ENCODE assay signal across 24 cellular contexts in the genomic region with DNA sequence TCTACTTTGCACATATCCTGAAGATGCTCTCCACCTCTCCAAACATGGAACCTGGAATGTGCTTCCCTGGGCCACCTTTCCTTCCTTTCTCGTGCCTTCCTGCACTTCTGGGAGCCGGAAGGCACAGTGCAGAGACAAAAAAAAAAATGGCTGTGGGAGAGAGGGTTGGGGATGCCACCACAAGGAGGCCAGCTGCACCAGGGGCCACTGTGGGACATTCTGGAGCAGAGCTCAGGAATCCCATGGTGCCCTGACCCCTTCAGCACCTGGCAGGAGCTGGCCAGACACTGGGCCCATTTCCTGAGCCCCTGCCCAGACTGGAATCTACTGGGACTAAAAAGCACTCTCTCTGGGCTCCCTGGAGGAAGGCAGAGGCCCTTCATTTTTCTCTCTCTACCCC. TPM values are rescaled to one million over a fixed set of nuclear protein-coding genes. Genes with fewer than 3 reads are reported as not detected.
"Had no signal": no experiment of that assay in that cellular context is flagged by ENCODE, and none has a peak within 500 bp of the region (broad histone marks: within the 10 kb centered on the region; RNA-seq: fewer than 3 reads in every experiment).

No MANE protein-coding gene starts in this region.

- H3K27ac Mint-ChIP-seq: activated CD4-positive, alpha-beta memory T cell treated with anti-CD3 and anti-CD28 coated beads for 36 hours; activated CD4-positive, alpha-beta T cell treated with anti-CD3 and anti-CD28 coated beads, Interleukin-2, amount 10 ng/mL, durations not matched to agents 7 days and 5 days; activated naive CD4-positive, alpha-beta T cell treated with anti-CD3 and anti-CD28 coated beads, Interleukin-2, amount 50 U/mL, for 72 hours; activated naive CD8-positive, alpha-beta T cell treated with anti-CD3 and anti-CD28 coated beads, Interleukin-2, amount 50 U/mL, for 24 hours; T-helper 17 cell had no signal

- H3K36me3 ChIP-seq: Peyer's patch had no signal

- H3K9me3 Mint-ChIP-seq: activated CD4-positive, alpha-beta memory T cell treated with anti-CD3 and anti-CD28 coated beads for 36 hours; activated CD4-positive, alpha-beta T cell treated with anti-CD3 and anti-CD28 coated beads, Interleukin-2, amount 10 ng/mL, durations not matched to agents 7 days and 5 days; activated naive CD4-positive, alpha-beta T cell treated with anti-CD3 and anti-CD28 coated beads, Interleukin-2, amount 50 U/mL, for 72 hours; activated naive CD8-positive, alpha-beta T cell treated with anti-CD3 and anti-CD28 coated beads, Interleukin-2, amount 50 U/mL, for 24 hours; activated T-cell treated with anti-CD3 and anti-CD28 coated beads, Interleukin-2, amount 50 U/mL, for 4 hours had no signal

- H3K4me3 ChIP-seq: ascending aorta, body of pancreas, Peyer's patch had no signal

- H3K27me3 ChIP-seq: ascending aorta, body of pancreas, Peyer's patch had no signal

- DNase-seq: activated CD4-positive, alpha-beta memory T cell treated with anti-CD3 and anti-CD28 coated beads for 36 hours; activated CD4-positive, alpha-beta T cell treated with anti-CD3 and anti-CD28 coated beads, Interleukin-2, amount 10 ng/mL, durations not matched to agents 7 days and 5 days; activated CD4-positive, CD25-positive, alpha-beta regulatory T cell; activated CD8-positive, alpha-beta memory T cell treated with anti-CD3 and anti-CD28 coated beads for 24 hours; activated effector memory CD4-positive, alpha-beta T cell treated with anti-CD3 and anti-CD28 coated beads, Interleukin-2, amount 50 U/mL, for 16 hours; activated naive CD4-positive, alpha-beta T cell treated with Interleukin-2 at 50 U/mL for 16 hours; activated naive CD8-positive, alpha-beta T cell treated with anti-CD3 and anti-CD28 coated beads, Interleukin-2, amount 50 U/mL, for 24 hours; activated T-cell treated with anti-CD3 and anti-CD28 coated beads, Interleukin-2, amount 50 U/mL, for 4 hours; amniotic stem cell; central memory CD4-positive, alpha-beta T cell; Kasumi-1; NCI-H1105 treated with DMSO at 0.1 percent for 48 hours; NCI-H1436 treated with DMSO at 0.1 percent for 48 hours; NCI-H187; NCI-H2081; NCI-H446; NCI-H524; SIG-M5; T-helper 17 cell; T-helper 9 cell had no signal

- H3K27me3 Mint-ChIP-seq: activated CD4-positive, alpha-beta memory T cell treated with anti-CD3 and anti-CD28 coated beads for 36 hours; activated naive CD8-positive, alpha-beta T cell treated with anti-CD3 and anti-CD28 coated beads, Interleukin-2, amount 50 U/mL, for 24 hours; T-helper 17 cell had no signal

- H3K4me1 ChIP-seq: ascending aorta had no signal

- ATAC-seq: activated naive CD4-positive, alpha-beta T cell treated with anti-CD3 and anti-CD28 coated beads, Interleukin-2, amount 50 U/mL, for 72 hours; activated naive CD8-positive, alpha-beta T cell treated with anti-CD3 and anti-CD28 coated beads, Interleukin-2, amount 50 U/mL, for 24 hours; activated T-cell treated with anti-CD3 and anti-CD28 coated beads, Interleukin-2, amount 50 U/mL, for 4 hours; body of pancreas; T-helper 17 cell had no signal

- H3K4me3 Mint-ChIP-seq: activated CD4-positive, alpha-beta memory T cell treated with anti-CD3 and anti-CD28 coated beads for 36 hours; activated CD4-positive, alpha-beta T cell treated with anti-CD3 and anti-CD28 coated beads, Interleukin-2, amount 10 ng/mL, durations not matched to agents 7 days and 5 days; activated naive CD8-positive, alpha-beta T cell treated with anti-CD3 and anti-CD28 coated beads, Interleukin-2, amount 50 U/mL, for 24 hours; activated T-cell treated with anti-CD3 and anti-CD28 coated beads, Interleukin-2, amount 50 U/mL, for 4 hours; T-helper 17 cell had no signal

- H3K27ac ChIP-seq: ascending aorta, body of pancreas, Peyer's patch had no signal

- H3K9me3 ChIP-seq: ascending aorta, body of pancreas, Peyer's patch had no signal

- H3K36me3 Mint-ChIP-seq: activated CD4-positive, alpha-beta memory T cell treated with anti-CD3 and anti-CD28 coated beads for 36 hours; activated naive CD4-positive, alpha-beta T cell treated with anti-CD3 and anti-CD28 coated beads, Interleukin-2, amount 50 U/mL, for 72 hours had no signal

RNA-seq across cellular contexts. Expression of a gene that starts 7.9 kb away (rescaled TPM):
- total RNA-seq: activated CD4-positive, alpha-beta memory T cell treated with anti-CD3 and anti-CD28 coated beads for 36 hours; activated naive CD4-positive, alpha-beta T cell treated with anti-CD3 and anti-CD28 coated beads, Interleukin-2, amount 50 U/mL, for 72 hours; ascending aorta; T-helper 17 cell had no signal
